35 cellular contexts compared by ENCODE assay signal in the genomic region with DNA sequence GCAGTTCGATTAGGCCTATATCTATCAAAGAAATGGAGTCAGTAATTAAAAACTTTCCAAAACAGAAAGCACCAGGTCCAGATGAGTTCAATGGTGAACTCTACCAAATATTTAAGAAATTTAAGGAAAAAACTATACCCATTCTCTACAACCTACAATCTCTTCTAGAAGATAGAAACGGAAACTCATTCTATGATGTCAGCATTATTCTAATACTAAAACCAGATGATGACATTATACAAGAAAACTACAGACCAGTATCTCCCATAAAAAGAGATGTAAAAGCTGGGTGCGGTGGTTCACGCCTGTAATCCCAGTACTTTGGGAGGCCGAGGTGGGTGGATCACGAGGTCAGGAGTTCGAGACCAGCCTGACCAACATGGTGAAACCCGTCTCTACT.
"Had no signal": no experiment of that assay in that cellular context is flagged by ENCODE, and none has a peak within 500 bp of the region (broad histone marks: within the 10 kb centered on the region; RNA-seq: fewer than 3 reads in every experiment).

No MANE protein-coding gene starts in this region.

- DNase-seq: Karpas-422, Kasumi-1, MG63, MM.1S, MV-4-11, NCI-H1048, NCI-H1092, NCI-H1092 treated with DMSO at 0.1 percent for 48 hours, NCI-H1105, NCI-H1105 treated with DMSO at 0.1 percent for 48 hours, NCI-H1417, NCI-H1417 treated with DMSO at 0.1 percent for 48 hours, NCI-H1436, NCI-H1436 treated with DMSO at 0.1 percent for 48 hours, NCI-H146, NCI-H1694, NCI-H1694 treated with DMSO at 0.1 percent for 48 hours, NCI-H187, NCI-H187 treated with DMSO at 0.1 percent for 48 hours, NCI-H1930, NCI-H2029, NCI-H2029 treated with DMSO at 0.1 percent for 48 hours, NCI-H2081, NCI-H2081 treated with DMSO at 0.1 percent for 48 hours, NCI-H2107, NCI-H2171, NCI-H2171 treated with DMSO at 0.1 percent for 48 hours, NCI-H2227 treated with DMSO at 0.1 percent for 48 hours, NCI-H226, NCI-H345, NCI-H446, NCI-H446 treated with DMSO at 0.1 percent for 48 hours, NCI-H510A, NCI-H510A treated with DMSO at 0.1 percent for 48 hours, NCI-H524 had no signal

- H3K27me3 ChIP-seq: MG63 had no signal

- H3K4me3 ChIP-seq: MG63 had no signal

- H3K9me3 ChIP-seq: MG63 had no signal
